In genomic region chr5:168477060-168477459, GRCh38 we compare ENCODE assay signal across 1 cellular context.
TF ChIP-seq lines count a peak whose summit lies in the region.

No MANE protein-coding gene starts in this region.

TF ChIP-seq in H1, 55 proteins besides CTCF, POLR2A, EP300 and RAD21:
- TF ChIP-seq SAP30 (IDR thresholded peaks at IDR 0.05; ENCODE audit: insufficient read depth, insufficient replicate concordance, low read length) (no peak), SP1 (IDR thresholded peaks at IDR 0.05; ENCODE audit: low read depth, low read length) (0 out of 2 replicates have a peak, but pooled peaks have one; percentile 15)
